ENCODE assay signal across 1 cellular context in genomic region chr6:100228437-100229424, GRCh38.
TF ChIP-seq lines count a peak whose summit lies in the region.

No MANE protein-coding gene starts in this region.

TF ChIP-seq in GM12878, 131 proteins besides CTCF, POLR2A, EP300 and RAD21 (continued from another document):
- no peak for TF ChIP-seq SMAD1 (IDR thresholded peaks at IDR 0.05; ENCODE audit: low read depth, partially characterized antibody)
- TF ChIP-seq E2F8 (IDR thresholded peaks at IDR 0.05; ENCODE audit: low read depth, partially characterized antibody): no peak
- 0 out of 2 replicates have a peak, but pooled peaks have one; percentile 45 for TF ChIP-seq TCF3 (IDR thresholded peaks at IDR 0.05; ENCODE audit: borderline replicate concordance, insufficient read depth, low read depth, low read length)
- no peak for TF ChIP-seq E4F1 (IDR thresholded peaks at IDR 0.05; ENCODE audit: borderline replicate concordance, partially characterized antibody)
- TF ChIP-seq CREB1 (IDR thresholded peaks at IDR 0.05; ENCODE audit: low read depth): peak; percentile 61; the same call in 1 of the 2 replicates
- TF ChIP-seq SIN3A (IDR thresholded peaks at IDR 0.05; ENCODE audit: low read depth, low read length): no peak
- TF ChIP-seq NR2C1 (IDR thresholded peaks at IDR 0.05): no peak
- TF ChIP-seq ZNF274 (IDR thresholded peaks at IDR 0.05; ENCODE audit: insufficient read depth, insufficient read length): no peak
- no peak for TF ChIP-seq RAD51 (IDR thresholded peaks at IDR 0.05)
- TF ChIP-seq CHD4 (IDR thresholded peaks at IDR 0.05): no peak
- no peak for TF ChIP-seq SIX5 (IDR thresholded peaks at IDR 0.05; ENCODE audit: low read depth, low read length, severe bottlenecking)
- TF ChIP-seq TARDBP (IDR thresholded peaks at IDR 0.05; ENCODE audit: borderline replicate concordance): no peak
- TF ChIP-seq ELK1 (IDR thresholded peaks at IDR 0.05; ENCODE audit: low read depth, low read length): no peak
- TF ChIP-seq DPF2 (IDR thresholded peaks at IDR 0.05): no peak
- no peak for TF ChIP-seq ESRRA (IDR thresholded peaks at IDR 0.05; ENCODE audit: low read length)
- no peak for TF ChIP-seq RCOR1 (conservative IDR thresholded peaks at IDR 0.05; ENCODE audit: low read depth, low read length)
- no peak for TF ChIP-seq RFX5 (IDR thresholded peaks at IDR 0.05; ENCODE audit: low read depth, low read length)
- TF ChIP-seq BACH1 (IDR thresholded peaks at IDR 0.05; ENCODE audit: borderline replicate concordance): no peak
- TF ChIP-seq RELA (IDR thresholded peaks at IDR 0.05; ENCODE audit: borderline replicate concordance, partially characterized antibody): no peak
- TF ChIP-seq USF2 (IDR thresholded peaks at IDR 0.05; ENCODE audit: borderline replicate concordance, low read depth, low read length): no peak
- no peak for TF ChIP-seq MEF2A (IDR thresholded peaks at IDR 0.05; ENCODE audit: insufficient read depth, low read depth, low read length)
- TF ChIP-seq ZSCAN29 (IDR thresholded peaks at IDR 0.05): no peak
- peak; percentile 94 for TF ChIP-seq PKNOX1 (IDR thresholded peaks at IDR 0.05)
- TF ChIP-seq ZBTB40 (IDR thresholded peaks at IDR 0.05; ENCODE audit: borderline replicate concordance): no peak
- no peak for TF ChIP-seq MTA3 (IDR thresholded peaks at IDR 0.05; ENCODE audit: borderline replicate concordance, low read length)
- TF ChIP-seq CREM (IDR thresholded peaks at IDR 0.05; ENCODE audit: low read depth): 0 out of 2 replicates have a peak, but pooled peaks have one; percentile 24
- no peak for TF ChIP-seq ZZZ3 (IDR thresholded peaks at IDR 0.05; ENCODE audit: control insufficient read depth, insufficient read length, low read depth)
- no peak for TF ChIP-seq NR2C2 (IDR thresholded peaks at IDR 0.05; ENCODE audit: borderline replicate concordance, control insufficient read depth, insufficient read length, low read depth)
- 0 out of 2 replicates have a peak, but pooled peaks have one; percentile 20 for TF ChIP-seq TCF12 (IDR thresholded peaks at IDR 0.05; ENCODE audit: low read depth, low read length)
- TF ChIP-seq ZNF217 (IDR thresholded peaks at IDR 0.05): no peak
- no peak for TF ChIP-seq SMARCA5 (IDR thresholded peaks at IDR 0.05)
- TF ChIP-seq NR2F1 (conservative IDR thresholded peaks at IDR 0.05): no peak
- TF ChIP-seq PAX5 (IDR thresholded peaks at IDR 0.05; ENCODE audit: borderline replicate concordance, low read depth, low read length): no peak
- no peak for TF ChIP-seq HDAC2 (IDR thresholded peaks at IDR 0.05)
- TF ChIP-seq CEBPB (IDR thresholded peaks at IDR 0.05; ENCODE audit: borderline replicate concordance in 1 of 2, low read depth in 2 of 2, low read length in 2 of 2): no peak
- TF ChIP-seq SUZ12 (IDR thresholded peaks at IDR 0.05; ENCODE audit: unreplicated experiment): no peak
- TF ChIP-seq ZNF592 (IDR thresholded peaks at IDR 0.05): no peak
- TF ChIP-seq ETV6 (conservative IDR thresholded peaks at IDR 0.05 in 1 of 2, IDR thresholded peaks at IDR 0.05 in 1 of 2; ENCODE audit: borderline replicate concordance in 1 of 2, low read depth in 1 of 2): no peak
- TF ChIP-seq ASH2L (IDR thresholded peaks at IDR 0.05; ENCODE audit: borderline replicate concordance, low read depth): no peak
- TF ChIP-seq BCL11A (IDR thresholded peaks at IDR 0.05; ENCODE audit: low read depth, low read length): no peak
- TF ChIP-seq RUNX3 (IDR thresholded peaks at IDR 0.05; ENCODE audit: low read length): peak; percentile 40; the same call in 1 of the 2 replicates
- no peak for TF ChIP-seq SMAD5 (IDR thresholded peaks at IDR 0.05; ENCODE audit: low read depth)
- no peak for TF ChIP-seq SP1 (IDR thresholded peaks at IDR 0.05; ENCODE audit: low read depth, low read length)
- TF ChIP-seq ATF2 (IDR thresholded peaks at IDR 0.05; ENCODE audit: low read length): no peak
- no peak for TF ChIP-seq CBX5 (IDR thresholded peaks at IDR 0.05; ENCODE audit: low read depth)
- TF ChIP-seq ZNF207 (IDR thresholded peaks at IDR 0.05; ENCODE audit: borderline replicate concordance): no peak
- no peak for TF ChIP-seq BMI1 (IDR thresholded peaks at IDR 0.05; ENCODE audit: borderline replicate concordance)
- TF ChIP-seq HDGF (IDR thresholded peaks at IDR 0.05): no peak
- no peak for TF ChIP-seq POU2F2 (IDR thresholded peaks at IDR 0.05; ENCODE audit: borderline replicate concordance, low read depth, low read length)
- 0 out of 4 replicates have a peak, but pooled peaks of 1 of the 2 experiments have one; percentile 18 for TF ChIP-seq BHLHE40 (IDR thresholded peaks at IDR 0.05; ENCODE audit: borderline replicate concordance in 1 of 2, low read depth in 2 of 2, low read length in 1 of 2)
- TF ChIP-seq YBX1 (IDR thresholded peaks at IDR 0.05): no peak
